In the genomic region with DNA sequence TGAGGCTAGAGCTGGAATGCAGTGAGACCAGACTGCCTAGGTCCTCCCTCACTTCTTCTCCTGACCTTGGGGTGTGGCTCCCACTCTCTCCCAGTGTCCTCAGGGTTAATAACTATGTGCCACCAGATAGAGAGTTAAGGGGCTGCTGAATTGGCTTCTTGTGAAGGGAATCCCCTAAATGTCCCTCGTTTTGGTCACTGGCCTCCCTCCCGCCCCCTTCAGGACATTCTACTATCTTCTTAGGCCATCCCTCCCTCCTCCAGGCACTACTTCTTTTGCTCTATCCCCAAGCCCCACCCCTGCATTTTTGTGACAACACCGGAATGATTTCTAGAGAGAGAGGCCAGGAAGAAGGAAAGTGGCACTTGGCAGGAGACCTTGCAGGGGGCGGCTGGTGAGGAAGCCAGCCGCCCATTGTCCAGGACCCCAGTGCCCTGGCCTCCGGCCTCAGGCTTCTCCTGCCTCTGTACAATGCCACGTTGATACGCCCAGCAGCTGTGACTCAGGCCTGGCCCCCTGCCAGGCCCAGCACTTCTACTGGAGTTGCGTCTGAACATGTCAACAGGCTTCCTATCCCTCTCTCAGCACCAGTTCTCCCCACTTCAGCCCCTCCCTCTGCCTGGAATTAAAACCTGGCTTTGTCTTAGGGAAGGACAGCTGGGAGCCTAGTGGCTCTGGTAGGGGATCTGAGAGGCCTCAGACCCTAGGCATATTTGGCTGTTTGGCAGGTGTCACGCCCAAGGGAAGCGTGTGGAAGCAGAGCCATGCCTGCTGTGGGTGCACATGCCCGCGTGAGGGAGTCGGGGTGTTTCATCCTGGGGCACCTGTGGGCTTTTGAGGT, we compare ENCODE assay signal across 8 cellular contexts. TPM values are rescaled to one million over a fixed set of nuclear protein-coding genes. Genes with fewer than 3 reads are reported as not detected.
DNase-seq lines count a peak whose midpoint lies in the region; ATAC-seq, FAIRE-seq and TF ChIP-seq lines count a peak whose summit lies in the region.

No MANE protein-coding gene starts in this region.

- H3K9ac ChIP-seq in HCT116 (ENCODE audit: low read length), result peak overlapping the region; percentile 75

- no peak overlapping the region for H3K4me3 Mint-ChIP-seq in activated CD4-positive, alpha-beta T cell treated with anti-CD3 and anti-CD28 coated beads, Interleukin-2, amount 10 ng/mL, durations not matched to agents 7 days and 5 days

- H3K4me3 ChIP-seq in HCT116 (replicated peaks in 1 of 2; ENCODE audit: low read depth in 1 of 2, low read length in 2 of 2), result peak overlapping the region; percentile 19 to 52
- H3K4me3 ChIP-seq in right lobe of liver, result peak overlapping the region in 2 of 3 donors; percentile 46 to 51

- peaks cover 0 to 14% of the 10 kb centered on the region in 2 experiments; a peak in 1 of 4 replicates for H3K36me3 ChIP-seq in HCT116 (ENCODE audit: control insufficient read depth in 1 of 2, insufficient read depth in 2 of 2, low read length in 2 of 2)
- no peaks in the 10 kb centered on the region for H3K36me3 ChIP-seq in right lobe of liver

- H3K27me3 ChIP-seq in HCT116 (ENCODE audit: insufficient read depth, low read length) (no peaks in the 10 kb centered on the region), right lobe of liver (no peaks in the 10 kb centered on the region)

- no peak for TF ChIP-seq RAD21 in HCT116 (IDR thresholded peaks at IDR 0.05; ENCODE audit: low read depth)

- POLR2A ChIA-PET in HCT116 (lab: Charles Lee), result interaction anchor here (1.0 to 6.1 kb wide), 5 partner anchors 10 to 140 kb away, joined by 3 to 56 read pairs (median 14); a partner anchor contains a TSS
- POLR2A ChIA-PET in activated CD4-positive, alpha-beta T cell treated with anti-CD3 and anti-CD28 coated beads, Interleukin-2, amount 10 ng/mL, durations not matched to agents 7 days and 5 days (lab: Charles Lee), result no interaction called here

- peaks cover 4% of the 10 kb centered on the region; the same call in 1 of the 2 replicates for H4K20me1 ChIP-seq in HCT116 (ENCODE audit: insufficient read depth)

- H3K4me2 ChIP-seq in HCT116 (ENCODE audit: low read length), result peak overlapping the region; percentile 90

- H3K4me1 Mint-ChIP-seq in activated CD4-positive, alpha-beta T cell treated with anti-CD3 and anti-CD28 coated beads, Interleukin-2, amount 10 ng/mL, durations not matched to agents 7 days and 5 days, result peaks cover 71% of the 10 kb centered on the region

- TF ChIP-seq CTCF in HCT116 (IDR thresholded peaks at IDR 0.05 in 2 of 3, conservative IDR thresholded peaks at IDR 0.05 in 1 of 3; ENCODE audit: borderline replicate concordance in 1 of 3, insufficient read depth in 1 of 3, low read depth in 2 of 3, low read length in 2 of 3) (peak in 1 of 3 experiments; percentile 44; a peak in 3 of 6 replicates), right lobe of liver (IDR thresholded peaks at IDR 0.05) (peak in 2 of 4 donors; percentile 13)

- peaks cover 78 to 100% of the 10 kb centered on the region in 2 experiments for H3K4me1 ChIP-seq in HCT116 (ENCODE audit: control insufficient read depth in 1 of 2, insufficient read depth in 2 of 2, low read length in 2 of 2)
- peaks cover 0 to 78% (median 37%) of the 10 kb centered on the region in 4 donors for H3K4me1 ChIP-seq in right lobe of liver

- FAIRE-seq in GM12892 (lab: Jason Lieb, UNC), result no peak

- no peaks in the 10 kb centered on the region for H3K9me3 Mint-ChIP-seq in activated CD4-positive, alpha-beta T cell treated with anti-CD3 and anti-CD28 coated beads, Interleukin-2, amount 10 ng/mL, durations not matched to agents 7 days and 5 days

- no peaks in the 10 kb centered on the region for H3K9me2 ChIP-seq in HCT116 (ENCODE audit: insufficient read depth)

- RAD21 ChIA-PET in HCT116 (lab: Charles Lee; ENCODE audit: low non-redundant PET in 1 of 2, low total read pairs in 2 of 2, uncharacterized antibody in 2 of 2, unreplicated experiment in 2 of 2), result interaction anchor here in 1 of 2 experiments (1.7 kb wide), 1 partner anchor 23 kb away, joined by 4 read pairs; no protein-coding TSS in a partner anchor

- intact Hi-C loops in HCT116 (cut with micrococcal nuclease), result no loop called here
- intact Hi-C loops in right lobe of liver (cut with DNase I), result no loop called here

- H3K27ac ChIP-seq in HCT116 (ENCODE audit: low read depth, low read length) (peak overlapping the region; percentile 95), right lobe of liver (peak overlapping the region; percentile 90 to 94 (median 92))

- H3K27ac Mint-ChIP-seq in activated CD4-positive, alpha-beta T cell treated with anti-CD3 and anti-CD28 coated beads, Interleukin-2, amount 10 ng/mL, durations not matched to agents 7 days and 5 days, result peak overlapping the region; percentile 66

- peaks cover 99% of the 10 kb centered on the region for H3K79me2 ChIP-seq in HCT116 (ENCODE audit: insufficient read depth, low read length)

- no peak overlapping the region for H2AFZ ChIP-seq in HCT116 (ENCODE audit: low read depth, low read length, poor library complexity, severe bottlenecking)

- no peaks in the 10 kb centered on the region for H3K36me3 Mint-ChIP-seq in activated CD4-positive, alpha-beta T cell treated with anti-CD3 and anti-CD28 coated beads, Interleukin-2, amount 10 ng/mL, durations not matched to agents 7 days and 5 days (ENCODE audit: low read depth)

- BruUV-seq in HCT116 (replicated peaks; lab: Mats Ljungman, UMichigan), result no TSS peak

- H3K9me3 ChIP-seq in HCT116 (ENCODE audit: control insufficient read depth in 1 of 2, insufficient read depth in 1 of 2, low read depth in 1 of 2, low read length in 2 of 2), result no peaks in the 10 kb centered on the region
- H3K9me3 ChIP-seq in right lobe of liver, result no peaks in the 10 kb centered on the region

- WGBS in right lobe of liver (ENCODE audit: insufficient coverage, low coverage, low lambda C conversion rate, missing lambda C conversion rate), result 2% methylated on average over 7 of the region's 14 CpGs

- peaks cover 4% of the 10 kb centered on the region for H3K27me3 Mint-ChIP-seq in activated CD4-positive, alpha-beta T cell treated with anti-CD3 and anti-CD28 coated beads, Interleukin-2, amount 10 ng/mL, durations not matched to agents 7 days and 5 days

- peak; percentile 39 for ATAC-seq in HCT116
- ATAC-seq in right lobe of liver, result peak; percentile 73 to 83 (median 76)

- no peak for TF ChIP-seq POLR2A in HCT116 (IDR thresholded peaks at IDR 0.05; ENCODE audit: borderline replicate concordance, extremely low read depth, insufficient read depth, insufficient read length)
- TF ChIP-seq POLR2A in right lobe of liver (IDR thresholded peaks at IDR 0.05), result peak; percentile 57
- TF ChIP-seq POLR2A in GM12892 (IDR thresholded peaks at IDR 0.05; ENCODE audit: low read depth, low read length), result no peak

- CTCF ChIA-PET in HCT116 (lab: Charles Lee), result interaction anchor here (1.0 to 2.9 kb wide), 9 partner anchors 10 to 33 kb away, joined by 3 to 19 read pairs (median 5); no protein-coding TSS in a partner anchor
- CTCF ChIA-PET in activated CD4-positive, alpha-beta T cell treated with anti-CD3 and anti-CD28 coated beads, Interleukin-2, amount 10 ng/mL, durations not matched to agents 7 days and 5 days (lab: Charles Lee), result interaction anchor here (0.5 to 25.5 kb wide), 6 partner anchors 9 to 102 kb away, joined by 3 to 645 read pairs (median 3); a partner anchor contains a TSS

- DNase-seq in AG08396 (ENCODE audit: low spot score) (peak; percentile 69), HCT116 (ENCODE audit: low read depth, low spot score) (peak; percentile 91), NCI-H524 treated with DMSO at 0.1 percent for 48 hours (lab: John Stamatoyannopoulos, UW) (peak; percentile 89), dermis microvascular lymphatic vessel endothelial cell (ENCODE audit: low read depth in 2 of 2) (peak; percentile 94 to 99), right lobe of liver (peak; percentile 92 to 94 (median 93)), GM12892 (ENCODE audit: insufficient read length) (no peak)
- no peak for DNase-seq in activated CD4-positive, alpha-beta T cell treated with anti-CD3 and anti-CD28 coated beads, Interleukin-2, amount 10 ng/mL, durations not matched to agents 7 days and 5 days
- DNase-seq in stimulated activated CD8-positive, alpha-beta memory T cell treated with anti-CD3 and anti-CD28 coated beads, Interleukin-12 subunit alpha, Interleukin-12 subunit beta, amount 100 ng/mL, for 1 hour (ENCODE audit: low read depth), result peak; percentile 60

TF ChIP-seq in HCT116, 20 proteins besides CTCF, POLR2A, EP300 and RAD21 (continues in another document):
- TF ChIP-seq POLR2AphosphoS5 (IDR thresholded peaks at IDR 0.05; ENCODE audit: low read depth, low read length) (peak; percentile 69), ELF1 (IDR thresholded peaks at IDR 0.05; ENCODE audit: borderline replicate concordance, low read depth) (no peak)

RNA-seq across cellular contexts. Expression of a gene that starts 9.1 kb away (rescaled TPM):
- total RNA-seq in HCT116 (2021; ENCODE audit: unreplicated experiment), result 528 TPM
- 440 and 523 TPM in 2 replicates for polyA plus RNA-seq in HCT116 (2012)
- 10 to 100 TPM; 38.3 to 43.5 TPM for total RNA-seq in activated CD4-positive, alpha-beta T cell treated with anti-CD3 and anti-CD28 coated beads, Interleukin-2, amount 10 ng/mL, durations not matched to agents 7 days and 5 days
- 402 and 626 TPM in 2 replicates for total RNA-seq in dermis microvascular lymphatic vessel endothelial cell
- 100 to 1,000 TPM in 3 of 6 experiments, 10 to 100 TPM in 3; 79.4 to 129 (median 98.8) TPM for total RNA-seq in right lobe of liver
- 109 TPM for polyA plus RNA-seq in GM12892 (2012; ENCODE audit: missing spikeins)

RNA-seq across cellular contexts. Expression of a gene that starts 29.8 kb away (rescaled TPM):
- total RNA-seq in HCT116 (2021; ENCODE audit: unreplicated experiment) (0.39 TPM), dermis microvascular lymphatic vessel endothelial cell (0.39 and 0.51 TPM in 2 replicates), right lobe of liver (1 to 10 TPM in 4 of 6 experiments, under 1 TPM in 2; 0.62 to 2.6 (median 1.3) TPM)
- polyA plus RNA-seq in HCT116 (2012), result 0.30 and 0.37 TPM in 2 replicates
- total RNA-seq in activated CD4-positive, alpha-beta T cell treated with anti-CD3 and anti-CD28 coated beads, Interleukin-2, amount 10 ng/mL, durations not matched to agents 7 days and 5 days, result 10 to 100 TPM; 35.3 to 37.8 TPM
- 19.0 TPM for polyA plus RNA-seq in GM12892 (2012; ENCODE audit: missing spikeins)

RNA-seq across cellular contexts. Expression of a gene that starts 41.3 kb away (rescaled TPM):
- 6.1 TPM for total RNA-seq in HCT116 (2021; ENCODE audit: unreplicated experiment)
- polyA plus RNA-seq in HCT116 (2012), result 4.9 and 5.5 TPM in 2 replicates
- total RNA-seq in activated CD4-positive, alpha-beta T cell treated with anti-CD3 and anti-CD28 coated beads, Interleukin-2, amount 10 ng/mL, durations not matched to agents 7 days and 5 days, result under 1 TPM; 0.02 to 0.05 TPM
- 3.6 and 7.0 TPM in 2 replicates for total RNA-seq in dermis microvascular lymphatic vessel endothelial cell
- 1 to 10 TPM in 1 of 6 experiments, under 1 TPM in 5; 0.35 to 1.4 (median 0.83) TPM for total RNA-seq in right lobe of liver
- 2.3 TPM for polyA plus RNA-seq in GM12892 (2012; ENCODE audit: missing spikeins)

Comparison
In these comparisons a context has a peak if more than half of its experiments do, and no peak if none do; other contexts are left out.
1. DNase-seq: peak in AG08396 (single experiment), HCT116 (single experiment), NCI-H524 treated with DMSO at 0.1 percent for 48 hours (single experiment), dermis microvascular lymphatic vessel endothelial cell (2 of 2), right lobe of liver (3 of 3) and stimulated activated CD8-positive, alpha-beta memory T cell treated with anti-CD3 and anti-CD28 coated beads, Interleukin-12 subunit alpha, Interleukin-12 subunit beta, amount 100 ng/mL, for 1 hour (single experiment); none in activated CD4-positive, alpha-beta T cell treated with anti-CD3 and anti-CD28 coated beads, Interleukin-2, amount 10 ng/mL, durations not matched to agents 7 days and 5 days (single experiment) and GM12892 (single experiment).
2. RNA of a gene that starts 29.8 kb away (total RNA-seq): 35.3 to 37.8 TPM in activated CD4-positive, alpha-beta T cell treated with anti-CD3 and anti-CD28 coated beads, Interleukin-2, amount 10 ng/mL, durations not matched to agents 7 days and 5 days; 0.62 to 2.6 TPM in right lobe of liver, 0.39 TPM in HCT116 (single experiment) and 0.39 to 0.51 TPM in dermis microvascular lymphatic vessel endothelial cell; every median in the first group is over 10 times any median in the second.